ENCODE assay signal across 10 cellular contexts in genomic region chr6:109472132-109472995, GRCh38. TPM values are rescaled to one million over a fixed set of nuclear protein-coding genes. Genes with fewer than 3 reads are reported as not detected.
DNase-seq lines count a peak whose midpoint lies in the region; ATAC-seq and TF ChIP-seq lines count a peak whose summit lies in the region.
"Had no signal": no experiment of that assay in that cellular context is flagged by ENCODE, and none has a peak within 500 bp of the region (broad histone marks: within the 10 kb centered on the region; RNA-seq: fewer than 3 reads in every experiment).

No MANE protein-coding gene starts in this region.

- intact Hi-C loops in CD8-positive, alpha-beta T cell (cut with DNase I, micrococcal nuclease), result no loop called here
- intact Hi-C loops in heart right ventricle (cut with DNase I), result no loop called here

- no peak for TF ChIP-seq CTCF in CD8-positive, alpha-beta T cell (IDR thresholded peaks at IDR 0.05)
- TF ChIP-seq CTCF in heart right ventricle (IDR thresholded peaks at IDR 0.05), result no peak
- TF ChIP-seq CTCF in endodermal cell (conservative IDR thresholded peaks at IDR 0.05), result no peak

- CTCF ChIA-PET in CD8-positive, alpha-beta T cell (lab: Charles Lee), result no interaction called here

- H3K4me3 Mint-ChIP-seq in CD8-positive, alpha-beta T cell, result no peak overlapping the region
- peak overlapping the region; percentile 3 for H3K4me3 Mint-ChIP-seq in activated naive CD8-positive, alpha-beta T cell treated with anti-CD3 and anti-CD28 coated beads, Interleukin-2, amount 10 ng/mL, durations not matched to agents 7 days and 5 days
- no peak overlapping the region for H3K4me3 Mint-ChIP-seq in endodermal cell

- H3K27me3 ChIP-seq in CD8-positive, alpha-beta T cell (ENCODE audit: insufficient read depth, low read length), result no peaks in the 10 kb centered on the region
- no peaks in the 10 kb centered on the region for H3K27me3 ChIP-seq in heart right ventricle
- no peaks in the 10 kb centered on the region for H3K27me3 ChIP-seq in endodermal cell (ENCODE audit: control insufficient read depth, insufficient read depth, low read length, poor library complexity, severe bottlenecking)

- peak overlapping the region; percentile 42 for H3K27ac Mint-ChIP-seq in CD8-positive, alpha-beta T cell
- H3K27ac Mint-ChIP-seq in activated naive CD8-positive, alpha-beta T cell treated with anti-CD3 and anti-CD28 coated beads, Interleukin-2, amount 10 ng/mL, durations not matched to agents 7 days and 5 days, result peak overlapping the region; percentile 42
- H3K27ac Mint-ChIP-seq in endodermal cell, result no peak overlapping the region

- no peak overlapping the region for H3K4me3 ChIP-seq in CD8-positive, alpha-beta T cell (ENCODE audit: low read depth, low read length)
- H3K4me3 ChIP-seq in heart right ventricle, result no peak overlapping the region
- no peak overlapping the region for H3K4me3 ChIP-seq in endodermal cell (ENCODE audit: low read length)
- H3K4me3 ChIP-seq: GM23248 had no signal

- peaks cover 33% of the 10 kb centered on the region for H3K36me3 ChIP-seq in CD8-positive, alpha-beta T cell (ENCODE audit: insufficient read depth, low read length)
- H3K36me3 ChIP-seq in heart right ventricle (peaks cover 0 to 100% (median 35%) of the 10 kb centered on the region in 9 donors), endodermal cell (ENCODE audit: control insufficient read depth, insufficient read depth, low read length) (peaks cover 85% of the 10 kb centered on the region)

- 93 to 98% methylated on average over 9 of the region's 9 CpGs for whole genome bisulfite sequencing in heart right ventricle, 2 donors
- 88 to 95% methylated on average over 5 to 9 of the region's 9 CpGs for WGBS in endodermal cell (ENCODE audit: insufficient coverage in 1 of 2, insufficient read length in 1 of 2), 2 experiments

- peaks cover 13% of the 10 kb centered on the region for H3K4me1 ChIP-seq in CD8-positive, alpha-beta T cell (ENCODE audit: insufficient read depth, low read length)
- peaks cover 0 to 12% (median 0%) of the 10 kb centered on the region in 9 donors for H3K4me1 ChIP-seq in heart right ventricle
- no peaks in the 10 kb centered on the region for H3K4me1 ChIP-seq in endodermal cell (ENCODE audit: control insufficient read depth, insufficient read depth, low read length)

- H3K27me3 Mint-ChIP-seq in CD8-positive, alpha-beta T cell (ENCODE audit: low read depth), result no peaks in the 10 kb centered on the region
- H3K27me3 Mint-ChIP-seq in activated naive CD8-positive, alpha-beta T cell treated with anti-CD3 and anti-CD28 coated beads, Interleukin-2, amount 10 ng/mL, durations not matched to agents 7 days and 5 days, result no peaks in the 10 kb centered on the region
- H3K27me3 Mint-ChIP-seq in endodermal cell (ENCODE audit: insufficient read depth), result no peaks in the 10 kb centered on the region

- POLR2A ChIA-PET in CD8-positive, alpha-beta T cell (lab: Charles Lee), result interaction anchor here (0.8 kb wide), 1 partner anchor 9 kb away, joined by 3 read pairs; no protein-coding TSS in a partner anchor
- POLR2A ChIA-PET in activated naive CD8-positive, alpha-beta T cell treated with anti-CD3 and anti-CD28 coated beads, Interleukin-2, amount 10 ng/mL, durations not matched to agents 7 days and 5 days (lab: Charles Lee), result interaction anchor here (1.0 to 1.2 kb wide), 3 partner anchors 10 to 17 kb away, joined by 3 to 4 read pairs (median 3); partner anchors contain the start of genes MICAL1 and ZBTB24

- H3K9ac ChIP-seq in endodermal cell (ENCODE audit: extremely low read depth, low read length, poor library complexity, severe bottlenecking), result no peak overlapping the region
- H3K9ac ChIP-seq: GM23248 had no signal

- peaks cover 93% of the 10 kb centered on the region for H3K36me3 Mint-ChIP-seq in CD8-positive, alpha-beta T cell
- peaks cover 60% of the 10 kb centered on the region for H3K36me3 Mint-ChIP-seq in activated naive CD8-positive, alpha-beta T cell treated with anti-CD3 and anti-CD28 coated beads, Interleukin-2, amount 10 ng/mL, durations not matched to agents 7 days and 5 days
- H3K36me3 Mint-ChIP-seq in endodermal cell (ENCODE audit: low read depth), result peaks cover 77% of the 10 kb centered on the region

- no peak overlapping the region for H3K27ac ChIP-seq in CD8-positive, alpha-beta T cell (ENCODE audit: low read depth, low read length)
- H3K27ac ChIP-seq in heart right ventricle, result no peak overlapping the region
- no peak overlapping the region for H3K27ac ChIP-seq in endodermal cell (ENCODE audit: low read depth, low read length)
- H3K27ac ChIP-seq: GM23248 had no signal

- no peaks in the 10 kb centered on the region for H3K9me3 Mint-ChIP-seq in CD8-positive, alpha-beta T cell
- no peaks in the 10 kb centered on the region for H3K9me3 Mint-ChIP-seq in activated naive CD8-positive, alpha-beta T cell treated with anti-CD3 and anti-CD28 coated beads, Interleukin-2, amount 10 ng/mL, durations not matched to agents 7 days and 5 days
- no peaks in the 10 kb centered on the region for H3K9me3 Mint-ChIP-seq in endodermal cell

- no peak for ATAC-seq in CD8-positive, alpha-beta T cell
- ATAC-seq in GM19025 (IDR thresholded peaks at IDR 0.05; ENCODE audit: low read depth, unreplicated experiment) (peak; percentile 68), HG03066 (IDR thresholded peaks at IDR 0.05; ENCODE audit: low read depth, unreplicated experiment) (peak; percentile 63), heart right ventricle (no peak)
- no peak for ATAC-seq in activated naive CD8-positive, alpha-beta T cell treated with anti-CD3 and anti-CD28 coated beads, Interleukin-2, amount 10 ng/mL, durations not matched to agents 7 days and 5 days (ENCODE audit: low read depth)
- ATAC-seq: Panc1 had no signal

- DNase-seq in CD8-positive, alpha-beta T cell, result no peak
- DNase-seq in activated naive CD8-positive, alpha-beta T cell treated with anti-CD3 and anti-CD28 coated beads, Interleukin-2, amount 10 ng/mL, durations not matched to agents 7 days and 5 days, result no peak
- DNase-seq in heart right ventricle (no peak), endodermal cell (no peak), NCI-H774 (lab: John Stamatoyannopoulos, UW) (no peak), NCI-H2081 (lab: John Stamatoyannopoulos, UW) (no peak)
- DNase-seq: GM23248 had no signal

- H3K9me3 ChIP-seq in CD8-positive, alpha-beta T cell (ENCODE audit: low read length), result no peaks in the 10 kb centered on the region
- no peaks in the 10 kb centered on the region for H3K9me3 ChIP-seq in heart right ventricle
- H3K9me3 ChIP-seq in endodermal cell (ENCODE audit: control insufficient read depth, low read length), result peaks cover 2% of the 10 kb centered on the region

- H3K4me1 Mint-ChIP-seq in CD8-positive, alpha-beta T cell (ENCODE audit: low read depth), result peaks cover 74% of the 10 kb centered on the region
- H3K4me1 Mint-ChIP-seq in activated naive CD8-positive, alpha-beta T cell treated with anti-CD3 and anti-CD28 coated beads, Interleukin-2, amount 10 ng/mL, durations not matched to agents 7 days and 5 days, result peaks cover 56% of the 10 kb centered on the region
- peaks cover 8% of the 10 kb centered on the region for H3K4me1 Mint-ChIP-seq in endodermal cell

RNA-seq across cellular contexts. Expression of gene ZBTB24, which starts 10.7 kb away (rescaled TPM):
- 10 to 100 TPM; 10.9 to 11.2 TPM for total RNA-seq in CD8-positive, alpha-beta T cell
- 10 to 100 TPM; 19.7 to 20.0 TPM for total RNA-seq in activated naive CD8-positive, alpha-beta T cell treated with anti-CD3 and anti-CD28 coated beads, Interleukin-2, amount 10 ng/mL, durations not matched to agents 7 days and 5 days
- total RNA-seq in heart right ventricle (1 to 10 TPM; 2.4 to 4.0 (median 3.3) TPM), endodermal cell (1 to 10 TPM; 9.2 to 9.8 TPM)
- polyA plus RNA-seq in heart right ventricle, result 1 to 10 TPM; 1.1 to 2.3 TPM
- polyA plus RNA-seq in endodermal cell (2013, experiment 1 of 2), result 8.4 TPM
- 7.1 TPM for polyA plus RNA-seq in endodermal cell (2013, experiment 2 of 2)

RNA-seq across cellular contexts. Expression of gene MICAL1, which starts 16.8 kb away (rescaled TPM):
- total RNA-seq in CD8-positive, alpha-beta T cell, result 10 to 100 TPM; 68.0 to 76.4 TPM
- total RNA-seq in activated naive CD8-positive, alpha-beta T cell treated with anti-CD3 and anti-CD28 coated beads, Interleukin-2, amount 10 ng/mL, durations not matched to agents 7 days and 5 days, result 10 to 100 TPM; 80.4 to 81.5 TPM
- total RNA-seq in heart right ventricle, result 10 to 100 TPM in 2 of 10 donors, 1 to 10 TPM in 8; 2.4 to 11.5 (median 4.9) TPM
- 10 to 100 TPM; 10.2 to 24.0 TPM for polyA plus RNA-seq in heart right ventricle
- 10 to 100 TPM; 10.4 to 22.8 TPM for total RNA-seq in endodermal cell
- polyA plus RNA-seq in endodermal cell (2013, experiment 1 of 2), result 83.8 TPM
- polyA plus RNA-seq in endodermal cell (2013, experiment 2 of 2), result 66.8 TPM

RNA-seq across cellular contexts. Expression of gene SMPD2, which starts 31.8 kb away (rescaled TPM):
- total RNA-seq in CD8-positive, alpha-beta T cell, result 10 to 100 TPM; 22.8 to 23.9 TPM
- total RNA-seq in activated naive CD8-positive, alpha-beta T cell treated with anti-CD3 and anti-CD28 coated beads, Interleukin-2, amount 10 ng/mL, durations not matched to agents 7 days and 5 days, result 10 to 100 TPM; 15.6 to 16.6 TPM
- 1 to 10 TPM; 2.1 to 6.4 (median 3.8) TPM for total RNA-seq in heart right ventricle
- 1 to 10 TPM; 4.8 to 8.9 TPM for polyA plus RNA-seq in heart right ventricle
- 10 to 100 TPM; 11.1 to 12.0 TPM for total RNA-seq in endodermal cell
- 9.3 TPM for polyA plus RNA-seq in endodermal cell (2013, experiment 1 of 2)
- 6.9 TPM for polyA plus RNA-seq in endodermal cell (2013, experiment 2 of 2)

RNA-seq across cellular contexts. Expression of gene PPIL6, which starts 31.9 kb away (rescaled TPM):
- 1 to 10 TPM; 1.3 to 1.4 TPM for total RNA-seq in CD8-positive, alpha-beta T cell
- under 1 TPM; 0.17 to 0.53 TPM for total RNA-seq in activated naive CD8-positive, alpha-beta T cell treated with anti-CD3 and anti-CD28 coated beads, Interleukin-2, amount 10 ng/mL, durations not matched to agents 7 days and 5 days
- total RNA-seq in heart right ventricle (1 to 10 TPM; 1.4 to 5.2 (median 3.0) TPM), endodermal cell (1 to 10 TPM; 2.2 to 2.9 TPM)
- polyA plus RNA-seq in heart right ventricle, result 1 to 10 TPM in 1 of 2 donors, under 1 TPM in 1; 0.44 to 2.0 TPM
- polyA plus RNA-seq in endodermal cell (2013, experiment 1 of 2), result 3.6 TPM
- 5.3 TPM for polyA plus RNA-seq in endodermal cell (2013, experiment 2 of 2)

Comparison
In these comparisons a context has a peak if more than half of its experiments do, and no peak if none do; other contexts are left out.
1. ATAC-seq: peak in GM19025 (single experiment) and HG03066 (single experiment); none in CD8-positive, alpha-beta T cell (single experiment), activated naive CD8-positive, alpha-beta T cell treated with anti-CD3 and anti-CD28 coated beads, Interleukin-2, amount 10 ng/mL, durations not matched to agents 7 days and 5 days (single experiment) and heart right ventricle (0 of 8).